8 cellular contexts compared by ENCODE assay signal in genomic region chr3:44729384-44729910, GRCh38. TPM values are rescaled to one million over a fixed set of nuclear protein-coding genes. Genes with fewer than 3 reads are reported as not detected.
DNase-seq lines count a peak whose midpoint lies in the region; ATAC-seq and TF ChIP-seq lines count a peak whose summit lies in the region.

ZNF501 (plus strand) TSS chr3:44729635; CDS start chr3:44734422, 4,787 bp downstream.

- peaks cover 41% of the 10 kb centered on the region for H3K9me3 Mint-ChIP-seq in neural crest cell

- H3K27ac Mint-ChIP-seq in neural crest cell (ENCODE audit: unreplicated experiment): no peak within 1 kb of the TSS

- H3K4me1 Mint-ChIP-seq in neural crest cell: peaks cover 5% of the 10 kb centered on the region

- BruUV-seq in Panc1 (replicated peaks; lab: Mats Ljungman, UMichigan): no TSS peak

- CTCF ChIA-PET in Panc1 (lab: Charles Lee): no interaction called here

- peaks cover 28% of the 10 kb centered on the region for H3K9me3 ChIP-seq in Panc1 (ENCODE audit: control insufficient read depth, insufficient read depth, low read depth, low read length)

- peak; percentile 88 for ATAC-seq in GM19035 (IDR thresholded peaks at IDR 0.05; ENCODE audit: unreplicated experiment)
- no peak for ATAC-seq in Panc1
- peak; percentile 95 for ATAC-seq in stimulated activated naive CD8-positive, alpha-beta T cell treated with anti-CD3 and anti-CD28 coated beads, Interleukin-15, Interleukin-2, amounts not matched to agents 100 U/mL and 50 U/mL, for 24 hours

- H3K4me1 ChIP-seq in Panc1 (ENCODE audit: control insufficient read depth, insufficient read depth, low read length): no peaks in the 10 kb centered on the region

- intact Hi-C loops in Panc1 (cut with micrococcal nuclease; ENCODE audit: unreplicated experiment): no loop called here

- DNase-seq in AG08395 (ENCODE audit: low spot score) (peak; percentile 92), HL-60 (ENCODE audit: low read depth in 1 of 2, low spot score in 1 of 2) (peak; percentile 73 to 92), Panc1 (ENCODE audit: low read depth, low spot score) (no peak), activated gamma-delta T cell treated with Interleukin-2 at 50 U/mL for 16 hours (peak; percentile 75), foreskin melanocyte (peak; percentile 63), neural crest cell (ENCODE audit: low read depth, low spot score) (peak; percentile 37)
- DNase-seq in stimulated activated naive CD8-positive, alpha-beta T cell treated with anti-CD3 and anti-CD28 coated beads, Interleukin-15, Interleukin-2, amounts not matched to agents 100 U/mL and 50 U/mL, for 24 hours: peak; percentile 86

- POLR2A ChIA-PET in Panc1 (lab: Charles Lee): no interaction called here

- in situ Hi-C loops in Panc1 (cut with HindIII; ENCODE audit: low pct_unique_long_range_greater_than_20kb, low sequenced_read_pairs): no loop called here

- H3K4me3 ChIP-seq in HL-60 (replicated peaks; ENCODE audit: insufficient read depth, low read length) (peak within 1 kb of the TSS; percentile 44), Panc1 (ENCODE audit: low read depth in 2 of 2, low read length in 2 of 2) (peak within 1 kb of the TSS; percentile 11 to 21; a peak in 2 of 4 replicates)

- H3K36me3 ChIP-seq in Panc1 (ENCODE audit: control insufficient read depth, insufficient read depth, low read length): no peaks in the 10 kb centered on the region

- no peaks in the 10 kb centered on the region for H3K27me3 Mint-ChIP-seq in neural crest cell (ENCODE audit: low read depth)

- H3K27ac ChIP-seq in HL-60 (replicated peaks) (peak within 1 kb of the TSS; percentile 55), Panc1 (ENCODE audit: low read length) (no peak within 1 kb of the TSS)

- H3K4me3 Mint-ChIP-seq in neural crest cell: peak within 1 kb of the TSS; percentile 88

- TF ChIP-seq CTCF in HL-60 (IDR thresholded peaks at IDR 0.05; ENCODE audit: insufficient read depth, low read length): no peak
- no peak for TF ChIP-seq CTCF in Panc1 (IDR thresholded peaks at IDR 0.05)
- TF ChIP-seq CTCF in neural crest cell (conservative IDR thresholded peaks at IDR 0.05): no peak

- H3K27me3 ChIP-seq in HL-60 (ENCODE audit: insufficient read depth, poor library complexity, severe bottlenecking) (no peaks in the 10 kb centered on the region), Panc1 (ENCODE audit: control insufficient read depth, insufficient read depth, low read length) (no peaks in the 10 kb centered on the region)

- H3K36me3 Mint-ChIP-seq in neural crest cell (ENCODE audit: low read depth): peaks cover 56% of the 10 kb centered on the region

RNA-seq across cellular contexts. Expression of gene ZNF501, which starts in this region (rescaled TPM):
- total RNA-seq in Panc1 (2021; ENCODE audit: unreplicated experiment) (0.15 TPM), neural crest cell (5.3 and 6.2 TPM in 2 replicates)
- not detected for polyA plus RNA-seq in Panc1 (2012; ENCODE audit: insufficient read length)
